7 cellular contexts compared by ENCODE assay signal in the genomic region with DNA sequence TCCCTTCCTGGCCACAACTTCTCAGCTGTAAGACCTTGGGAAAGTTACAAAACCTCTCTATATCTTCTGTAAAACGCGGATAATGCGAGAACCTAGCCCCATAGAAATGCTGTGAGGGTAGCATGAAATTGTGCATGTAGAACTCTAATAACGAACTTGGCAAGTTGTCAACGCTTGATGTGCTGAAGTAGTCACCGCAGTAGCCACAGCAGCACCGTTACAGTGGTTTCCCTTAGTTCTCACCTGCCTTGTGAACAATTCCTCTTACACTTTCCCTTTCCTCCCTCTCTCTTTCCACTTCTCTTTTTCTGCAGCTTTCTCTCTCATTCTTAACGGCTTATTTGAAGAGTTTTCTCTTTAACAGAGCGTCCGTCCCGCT. TPM values are rescaled to one million over a fixed set of nuclear protein-coding genes. Genes with fewer than 3 reads are reported as not detected.
A peak's percentile ranks its signal among the peaks of the same experiment; 100 is the strongest.
DNase-seq lines count a peak whose midpoint lies in the region; ATAC-seq lines count a peak whose summit lies in the region.

No MANE protein-coding gene starts in this region.

- H3K27me3 Mint-ChIP-seq in activated T-cell treated with anti-CD3 and anti-CD28 coated beads, Interleukin-2, amount 50 U/mL, for 24 hours: no peaks in the 10 kb centered on the region

- no peak overlapping the region for H3K27ac ChIP-seq in right cardiac atrium (ENCODE audit: low read length)

- intact Hi-C loops in right cardiac atrium (cut with DNase I): loop anchor here in 2 of 4 donors (10.0 kb wide), 2 partner anchors 226 to 236 kb away; no protein-coding TSS in a partner anchor

- peak overlapping the region; percentile 96 for H3K4me3 ChIP-seq in right cardiac atrium (ENCODE audit: low read length)

- ATAC-seq in GM18502 (IDR thresholded peaks at IDR 0.05; ENCODE audit: poor library complexity, unreplicated experiment): peak; percentile 53
- peak; percentile 32 for ATAC-seq in GM21825 (IDR thresholded peaks at IDR 0.05; ENCODE audit: unreplicated experiment)
- ATAC-seq in right cardiac atrium: peak; percentile 23 to 24

- WGBS in right cardiac atrium: 1% methylated on average over 11 of the region's 11 CpGs

- H3K4me3 Mint-ChIP-seq in activated T-cell treated with anti-CD3 and anti-CD28 coated beads, Interleukin-2, amount 50 U/mL, for 24 hours: peak overlapping the region; percentile 97

- H3K9me3 Mint-ChIP-seq in activated T-cell treated with anti-CD3 and anti-CD28 coated beads, Interleukin-2, amount 50 U/mL, for 24 hours: no peaks in the 10 kb centered on the region

- DNase-seq in LoVo (ENCODE audit: low spot score): peak; percentile 25
- no peak for DNase-seq in activated T-cell treated with anti-CD3 and anti-CD28 coated beads, Interleukin-2, amount 50 U/mL, for 24 hours
- DNase-seq in right cardiac atrium: no peak
- peak; percentile 5 to 11 for DNase-seq in stimulated activated CD4-positive, alpha-beta T cell treated with anti-CD3 and anti-CD28 coated beads, Interleukin-1b, Interleukin-23, amount 100 ng/mL, for 4 hours (ENCODE audit: low read depth in 2 of 2)
- DNase-seq in HK-2 (ENCODE audit: unreplicated experiment): no peak

- peaks cover 34% of the 10 kb centered on the region for H3K36me3 Mint-ChIP-seq in activated T-cell treated with anti-CD3 and anti-CD28 coated beads, Interleukin-2, amount 50 U/mL, for 24 hours (ENCODE audit: low read depth)

- peaks cover 60% of the 10 kb centered on the region for H3K4me1 Mint-ChIP-seq in activated T-cell treated with anti-CD3 and anti-CD28 coated beads, Interleukin-2, amount 50 U/mL, for 24 hours (ENCODE audit: low read depth)

- H3K27me3 ChIP-seq in right cardiac atrium (ENCODE audit: control insufficient read depth, insufficient read depth): no peaks in the 10 kb centered on the region

- no peaks in the 10 kb centered on the region for H3K9me3 ChIP-seq in right cardiac atrium (ENCODE audit: control insufficient read depth, low read length)

- no peaks in the 10 kb centered on the region for H3K4me1 ChIP-seq in right cardiac atrium (ENCODE audit: control insufficient read depth, insufficient read depth, low read length)

- peak overlapping the region; percentile 96 for H3K27ac Mint-ChIP-seq in activated T-cell treated with anti-CD3 and anti-CD28 coated beads, Interleukin-2, amount 50 U/mL, for 24 hours

RNA-seq across cellular contexts. Expression of a gene that starts 0.4 kb away (rescaled TPM):
- total RNA-seq in right cardiac atrium: 10 to 100 TPM; 21.0 to 27.1 (median 22.8) TPM
- polyA plus RNA-seq in right cardiac atrium: 10.7 TPM

RNA-seq across cellular contexts. Expression of a gene that starts 39.2 kb away (rescaled TPM):
- total RNA-seq in right cardiac atrium: 10 to 100 TPM; 34.8 to 50.7 (median 38.4) TPM
- polyA plus RNA-seq in right cardiac atrium: 12.5 TPM

Comparison
In these comparisons a context has a peak if more than half of its experiments do, and no peak if none do; other contexts are left out.
1. DNase-seq: peak in LoVo (single experiment) and stimulated activated CD4-positive, alpha-beta T cell treated with anti-CD3 and anti-CD28 coated beads, Interleukin-1b, Interleukin-23, amount 100 ng/mL, for 4 hours (2 of 2); none in activated T-cell treated with anti-CD3 and anti-CD28 coated beads, Interleukin-2, amount 50 U/mL, for 24 hours (single experiment), right cardiac atrium (0 of 3) and HK-2 (single experiment).
2. Peak in every context shown above with its lines, with median percentiles within 50 percentile points of each other: ATAC-seq.